ENCODE assay signal across 34 cellular contexts in the genomic region with DNA sequence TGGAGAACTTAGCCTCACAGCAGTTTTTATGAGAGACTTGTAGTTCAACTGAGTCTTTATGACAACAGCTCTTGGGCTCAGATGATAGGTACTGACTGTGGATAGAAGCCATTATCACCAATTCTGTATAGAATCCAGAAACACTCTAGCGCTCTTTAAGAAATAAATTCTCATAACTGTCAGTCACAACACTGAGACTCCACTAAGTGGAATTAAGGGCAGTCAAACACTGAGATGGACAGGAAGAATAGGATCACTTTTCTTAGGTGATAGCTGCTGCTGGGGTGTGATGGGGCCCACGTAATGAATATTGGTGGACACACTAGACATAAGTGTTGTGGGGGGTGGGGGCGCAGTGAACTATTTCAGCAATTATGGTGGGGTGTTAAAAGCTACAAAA.
"Had no signal": no experiment of that assay in that cellular context is flagged by ENCODE, and none has a peak within 500 bp of the region (broad histone marks: within the 10 kb centered on the region; RNA-seq: fewer than 3 reads in every experiment).

No MANE protein-coding gene starts in this region.

- H3K27ac ChIP-seq: KMS-11 had no signal

- H3K36me3 ChIP-seq: MG63 had no signal

- H3K9ac ChIP-seq: KMS-11 had no signal

- H3K27me3 ChIP-seq: MG63 had no signal

- H3K4me2 ChIP-seq: KMS-11 had no signal

- DNase-seq: Karpas-422, Kasumi-1, MG63, MM.1S, MV-4-11, NCI-H1048, NCI-H1092, NCI-H1092 treated with DMSO at 0.1 percent for 48 hours, NCI-H1105, NCI-H1105 treated with DMSO at 0.1 percent for 48 hours, NCI-H1417, NCI-H1417 treated with DMSO at 0.1 percent for 48 hours, NCI-H1436, NCI-H1436 treated with DMSO at 0.1 percent for 48 hours, NCI-H146, NCI-H1694, NCI-H1694 treated with DMSO at 0.1 percent for 48 hours, NCI-H187, NCI-H187 treated with DMSO at 0.1 percent for 48 hours, NCI-H1930, NCI-H2029, NCI-H2029 treated with DMSO at 0.1 percent for 48 hours, NCI-H2081, NCI-H2081 treated with DMSO at 0.1 percent for 48 hours, NCI-H2171, NCI-H2171 treated with DMSO at 0.1 percent for 48 hours, NCI-H2227 treated with DMSO at 0.1 percent for 48 hours, NCI-H226, NCI-H345, NCI-H446, NCI-H446 treated with DMSO at 0.1 percent for 48 hours, NCI-H510A, NCI-H510A treated with DMSO at 0.1 percent for 48 hours had no signal

- H3K4me3 ChIP-seq: MG63 had no signal

- H3K9me3 ChIP-seq: MG63 had no signal
